ENCODE assay signal across 17 cellular contexts in the genomic region with DNA sequence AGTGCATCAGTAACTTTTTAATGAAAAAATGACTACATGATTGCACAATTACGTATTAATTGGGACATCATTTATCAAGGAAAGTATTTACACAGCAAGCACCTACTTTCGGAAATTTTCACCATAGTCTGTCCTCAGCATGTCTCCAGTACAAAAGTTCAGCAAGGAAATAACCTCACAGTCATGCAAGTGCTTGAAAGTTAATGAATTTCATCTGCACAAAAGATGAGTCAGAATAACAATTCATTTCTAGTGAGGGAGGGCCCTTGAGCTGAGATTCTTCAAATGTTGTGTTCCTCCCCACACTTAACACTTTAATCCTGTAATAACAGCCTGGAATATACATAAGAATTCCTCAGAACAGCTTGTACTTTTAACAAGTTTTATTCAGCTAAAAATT. TPM values are rescaled to one million over a fixed set of nuclear protein-coding genes. Genes with fewer than 3 reads are reported as not detected.
DNase-seq lines count a peak whose midpoint lies in the region; ATAC-seq, FAIRE-seq and TF ChIP-seq lines count a peak whose summit lies in the region.
"Had no signal": no experiment of that assay in that cellular context is flagged by ENCODE, and none has a peak within 500 bp of the region (broad histone marks: within the 10 kb centered on the region; RNA-seq: fewer than 3 reads in every experiment).

No MANE protein-coding gene starts in this region.

- no peak for TF ChIP-seq POLR2A in H54 (IDR thresholded peaks at IDR 0.05; ENCODE audit: low read depth, low read length)

- H3K27me3 ChIP-seq in effector memory CD4-positive, alpha-beta T cell (replicated peaks; ENCODE audit: control insufficient read depth, insufficient read depth, low read length, poor library complexity, severe bottlenecking), result no peaks in the 10 kb centered on the region
- H3K27me3 ChIP-seq in WERI-Rb-1 (ENCODE audit: insufficient read depth, low read depth, severe bottlenecking), result no peaks in the 10 kb centered on the region
- no peaks in the 10 kb centered on the region; the same call in 1 of the 2 replicates for H3K27me3 ChIP-seq in BE2C
- H3K27me3 ChIP-seq: cardiac muscle cell, heart left ventricle had no signal

- H3K4me1 ChIP-seq in effector memory CD4-positive, alpha-beta T cell (ENCODE audit: control insufficient read depth, insufficient read depth, low read length, poor library complexity, severe bottlenecking), result no peaks in the 10 kb centered on the region
- no peaks in the 10 kb centered on the region for H3K4me1 ChIP-seq in BE2C
- H3K4me1 ChIP-seq: heart left ventricle had no signal

- H3K4me3 ChIP-seq in foreskin fibroblast (ENCODE audit: low read depth in 1 of 2, low read length in 2 of 2), result no peak overlapping the region
- H3K4me3 ChIP-seq in effector memory CD4-positive, alpha-beta T cell (ENCODE audit: insufficient read depth, low read depth, low read length, poor library complexity, severe bottlenecking), result no peak overlapping the region
- no peak overlapping the region for H3K4me3 ChIP-seq in WERI-Rb-1 (ENCODE audit: low read depth, low read length)
- H3K4me3 ChIP-seq in BE2C (ENCODE audit: low read depth, low read length), result no peak overlapping the region
- H3K4me3 ChIP-seq: cardiac muscle cell, GM12878, heart left ventricle, K562, skin epidermis had no signal

- no peaks in the 10 kb centered on the region for H3K36me3 ChIP-seq in effector memory CD4-positive, alpha-beta T cell (ENCODE audit: control insufficient read depth, insufficient read depth, low read length)
- no peaks in the 10 kb centered on the region for H3K36me3 ChIP-seq in WERI-Rb-1
- H3K36me3 ChIP-seq in BE2C, result no peaks in the 10 kb centered on the region
- H3K36me3 ChIP-seq: cardiac muscle cell, heart left ventricle had no signal

- no peak for TF ChIP-seq CTCF in foreskin fibroblast (IDR thresholded peaks at IDR 0.05; ENCODE audit: low read depth, low read length)
- TF ChIP-seq CTCF in WERI-Rb-1 (IDR thresholded peaks at IDR 0.05; ENCODE audit: low read depth, low read length), result no peak
- no peak for TF ChIP-seq CTCF in BE2C (IDR thresholded peaks at IDR 0.05; ENCODE audit: low read depth, low read length)

- no peaks in the 10 kb centered on the region for H3K9me3 ChIP-seq in effector memory CD4-positive, alpha-beta T cell (ENCODE audit: control insufficient read depth, low read length)
- H3K9me3 ChIP-seq in WERI-Rb-1 (ENCODE audit: severe bottlenecking) (no peaks in the 10 kb centered on the region), BE2C (no peaks in the 10 kb centered on the region; the same call in 1 of the 2 replicates)
- H3K9me3 ChIP-seq: heart left ventricle had no signal

- no peak overlapping the region for H3K27ac ChIP-seq in effector memory CD4-positive, alpha-beta T cell (ENCODE audit: insufficient read depth, low read length, poor library complexity, severe bottlenecking)
- no peak overlapping the region for H3K27ac ChIP-seq in WERI-Rb-1
- H3K27ac ChIP-seq: cardiac muscle cell, heart left ventricle had no signal

- peak; percentile 87 for FAIRE-seq in H54 (lab: Jason Lieb, UNC)
- FAIRE-seq: GM12878, K562 had no signal

- no peak for DNase-seq in H54 (ENCODE audit: insufficient read length, low spot score)
- DNase-seq in brain pericyte (ENCODE audit: low read depth, low spot score), result peak; percentile 54
- DNase-seq in foreskin fibroblast, result peak; percentile 85 to 90
- DNase-seq in smooth muscle cell of the brain vasculature (ENCODE audit: low read depth, low spot score), result peak; percentile 75
- no peak for DNase-seq in effector memory CD4-positive, alpha-beta T cell
- DNase-seq in WERI-Rb-1, result no peak
- DNase-seq in BE2C, result no peak
- DNase-seq: activated naive CD4-positive, alpha-beta T cell treated with Interleukin-2 at 50 U/mL for 16 hours; effector memory CD8-positive, alpha-beta T cell; heart left ventricle; NCI-H2171 had no signal

- ATAC-seq in GM18511 (IDR thresholded peaks at IDR 0.05; ENCODE audit: unreplicated experiment), result no peak
- ATAC-seq: effector memory CD8-positive, alpha-beta T cell; GM12878; heart left ventricle; K562; Right ventricle myocardium inferior had no signal

RNA-seq across cellular contexts. Expression of gene OXGR1, which starts 49.0 kb away (rescaled TPM):
- not detected for polyA plus RNA-seq in BE2C (2012; ENCODE audit: insufficient read depth, insufficient read length, low read depth)
- polyA plus RNA-seq: cardiac muscle cell had no signal

Comparison
In these comparisons a context has a peak if more than half of its experiments do, and no peak if none do; other contexts are left out.
1. DNase-seq: peak in brain pericyte (single experiment), foreskin fibroblast (2 of 2) and smooth muscle cell of the brain vasculature (single experiment); none in H54 (single experiment), effector memory CD4-positive, alpha-beta T cell (0 of 3), WERI-Rb-1 (single experiment) and BE2C (single experiment).